ENCODE assay signal across 12 cellular contexts in genomic region chr1:231828182-231828920, GRCh38.
A peak's percentile ranks its signal among the peaks of the same experiment; 100 is the strongest.
DNase-seq lines count a peak whose midpoint lies in the region; ATAC-seq and TF ChIP-seq lines count a peak whose summit lies in the region.
"Had no signal": no experiment of that assay in that cellular context is flagged by ENCODE, and none has a peak within 500 bp of the region (broad histone marks: within the 10 kb centered on the region; RNA-seq: fewer than 3 reads in every experiment).

No MANE protein-coding gene starts in this region.

- peaks cover 8% of the 10 kb centered on the region for H3F3A ChIP-seq in PC-3 (ENCODE audit: low read length, unreplicated experiment)

- POLR2A ChIA-PET in PC-3 (lab: Charles Lee; ENCODE audit: unreplicated experiment), result no interaction called here

- no peaks in the 10 kb centered on the region for H3K79me2 ChIP-seq in PC-3 (ENCODE audit: low read length)

- peak; percentile 97 for DNase-seq in EL
- peak; percentile 99 for DNase-seq in PC-3
- peak; percentile 70 for DNase-seq in epithelial cell of prostate (ENCODE audit: low read depth, low spot score)
- DNase-seq in NCI-H526 treated with DMSO at 0.1 percent for 48 hours (lab: John Stamatoyannopoulos, UW), result no peak
- no peak for DNase-seq in NCI-H1694 treated with DMSO at 0.1 percent for 48 hours (lab: John Stamatoyannopoulos, UW)
- DNase-seq: KBM-7; ovary; stimulated activated CD8-positive, alpha-beta memory T cell treated with anti-CD3 and anti-CD28 coated beads, Interleukin-4, amount 100 ng/mL, for 48 hours had no signal

- H3K9me3 ChIP-seq in PC-3 (ENCODE audit: low read length), result no peaks in the 10 kb centered on the region
- H3K9me3 ChIP-seq: ovary had no signal

- peaks cover 12% of the 10 kb centered on the region for H3K4me1 Mint-ChIP-seq in nephron

- TF ChIP-seq CTCF in PC-3 (conservative IDR thresholded peaks at IDR 0.05; ENCODE audit: low read depth, low read length) (no peak), nephron (IDR thresholded peaks at IDR 0.05; ENCODE audit: unreplicated experiment in 3 of 3) (no peak)

- H4K20me1 ChIP-seq in PC-3 (ENCODE audit: low read length), result no peaks in the 10 kb centered on the region

- CTCF ChIA-PET in PC-3 (lab: Charles Lee), result no interaction called here

- H3K9me3 Mint-ChIP-seq in nephron, result no peaks in the 10 kb centered on the region

- ATAC-seq in PC-3 (peak; percentile 88), HG03378 (IDR thresholded peaks at IDR 0.05; ENCODE audit: unreplicated experiment) (no peak), GM18519 (IDR thresholded peaks at IDR 0.05; ENCODE audit: low FRiP score, unreplicated experiment) (no peak)

- no peaks in the 10 kb centered on the region for H3K27me3 ChIP-seq in PC-3 (ENCODE audit: low read length)
- H3K27me3 ChIP-seq: ovary had no signal

- no peaks in the 10 kb centered on the region for H3K36me3 Mint-ChIP-seq in nephron (ENCODE audit: low read depth)

- H3K4me3 ChIP-seq in PC-3 (ENCODE audit: low read length), result peak overlapping the region; percentile 51
- H3K4me3 ChIP-seq: ovary had no signal

- no peak overlapping the region for H2AFZ ChIP-seq in PC-3 (ENCODE audit: low read length)

- BruUV-seq in PC-3 (replicated peaks; lab: Mats Ljungman, UMichigan), result no TSS peak

- intact Hi-C loops in PC-3 (cut with micrococcal nuclease), result loop anchor here (5.0 kb wide), 1 partner anchor 334 kb away; no protein-coding TSS in a partner anchor

- H3K4me2 ChIP-seq in PC-3 (ENCODE audit: low read length), result peak overlapping the region; percentile 81

- H3K27me3 Mint-ChIP-seq in nephron (ENCODE audit: low read depth), result no peaks in the 10 kb centered on the region

- H3K36me3 ChIP-seq in PC-3 (ENCODE audit: low read depth, low read length), result no peaks in the 10 kb centered on the region
- H3K36me3 ChIP-seq: ovary had no signal

- peak overlapping the region in 2 of 3 experiments; percentile 8 to 37 for H3K27ac Mint-ChIP-seq in nephron

- no peaks in the 10 kb centered on the region for H3K9me2 ChIP-seq in PC-3 (replicated peaks; ENCODE audit: low read length)

- peak overlapping the region; percentile 74 for H3K9ac ChIP-seq in PC-3 (ENCODE audit: low read length)

- no peak overlapping the region for H3K4me3 Mint-ChIP-seq in nephron

- H3K4me1 ChIP-seq in PC-3 (ENCODE audit: insufficient read depth, low read length), result peaks cover 38% of the 10 kb centered on the region

- H3K27ac ChIP-seq in PC-3 (ENCODE audit: low read length), result peak overlapping the region; percentile 97
- peak overlapping the region; percentile 84 for H3K27ac ChIP-seq in epithelial cell of prostate
- H3K27ac ChIP-seq: ovary, VCaP had no signal

Comparison
In these comparisons a context has a peak if more than half of its experiments do, and no peak if none do; other contexts are left out.
1. DNase-seq: peak in EL (single experiment), PC-3 (single experiment) and epithelial cell of prostate (single experiment); none in NCI-H526 treated with DMSO at 0.1 percent for 48 hours (single experiment) and NCI-H1694 treated with DMSO at 0.1 percent for 48 hours (single experiment).